Comparison of ENCODE assay signal across 8 cellular contexts in genomic region chr11:10858505-10859360, GRCh38. TPM values are rescaled to one million over a fixed set of nuclear protein-coding genes. Genes with fewer than 3 reads are reported as not detected.
A peak's percentile ranks its signal among the peaks of the same experiment; 100 is the strongest.
DNase-seq lines count a peak whose midpoint lies in the region; ATAC-seq, FAIRE-seq and TF ChIP-seq lines count a peak whose summit lies in the region.

No MANE protein-coding gene starts in this region.

- H4K20me1 ChIP-seq in K562 (replicated peaks; ENCODE audit: control insufficient read depth, insufficient read depth, low read length) = no peaks in the 10 kb centered on the region

- TF ChIP-seq EP300 in K562 (IDR thresholded peaks at IDR 0.05; ENCODE audit: low read length) = no peak

- H3K36me3 ChIP-seq in HUES64 (ENCODE audit: insufficient read depth, low read length) = peaks cover 28% of the 10 kb centered on the region
- peaks cover 24% of the 10 kb centered on the region for H3K36me3 ChIP-seq in K562 (ENCODE audit: control insufficient read depth, insufficient read depth, low read length)
- H3K36me3 ChIP-seq in iPS-15b (ENCODE audit: control insufficient read depth, insufficient read depth, low read length) = no peaks in the 10 kb centered on the region
- peaks cover 0 to 25% of the 10 kb centered on the region in 2 donors for H3K36me3 ChIP-seq in gastrocnemius medialis

- TSS peak; percentile 78 for BruUV-seq in K562 (replicated peaks; lab: Mats Ljungman, UMichigan)

- ATAC-seq in GM21447 (IDR thresholded peaks at IDR 0.05; ENCODE audit: unreplicated experiment) (peak; percentile 22), K562 (peak; percentile 59), gastrocnemius medialis (peak; percentile 51 to 52)

- FAIRE-seq in K562 (lab: Jason Lieb, UNC) = peak; percentile 26

- TF ChIP-seq RAD21 in K562 (CRISPR knock-in tag; conservative IDR thresholded peaks at IDR 0.05 in 1 of 2, IDR thresholded peaks at IDR 0.05 in 1 of 2) = no peak; a peak in 1 of 4 replicates

- TF ChIP-seq POLR2A in K562 (conservative IDR thresholded peaks at IDR 0.05) (no peak), gastrocnemius medialis (IDR thresholded peaks at IDR 0.05) (no peak)

- peak overlapping the region; percentile 93 for H2AFZ ChIP-seq in K562 (ENCODE audit: low read depth, low read length)

- peaks cover 45% of the 10 kb centered on the region for H3K79me2 ChIP-seq in K562 (ENCODE audit: control insufficient read depth, insufficient read depth, low read length)

- DNase-seq in DMS153 treated with DMSO at 0.1 percent for 48 hours (lab: John Stamatoyannopoulos, UW; ENCODE audit: unreplicated experiment) (peak; percentile 62), T follicular helper cell (ENCODE audit: low read depth) (peak; percentile 13), K562 (ENCODE audit: extremely low read depth in 1 of 4, low spot score in 3 of 4) (peak; percentile 31 to 68 (median 34)), gastrocnemius medialis (peak; percentile 37 to 53), NCI-H69 (lab: John Stamatoyannopoulos, UW) (no peak)

- H3K9me1 ChIP-seq in K562 (ENCODE audit: control insufficient read depth, insufficient read depth, low read length) = peaks cover 3% of the 10 kb centered on the region

- H3K4me3 ChIP-seq in HUES64 (ENCODE audit: low read length) (peak overlapping the region; percentile 88), K562 (peak overlapping the region; percentile 66), iPS-15b (ENCODE audit: low read depth, low read length) (peak overlapping the region; percentile 98), gastrocnemius medialis (peak overlapping the region; percentile 89 to 97 (median 94))

- peak overlapping the region; percentile 93 for H3K4me2 ChIP-seq in K562 (ENCODE audit: insufficient read depth, low read length)

- H3K4me1 ChIP-seq in HUES64 (ENCODE audit: insufficient read depth, low read length) = peaks cover 14% of the 10 kb centered on the region
- H3K4me1 ChIP-seq in K562 (replicated peaks in 1 of 2; ENCODE audit: control insufficient read depth in 2 of 2, insufficient read depth in 2 of 2, low read length in 2 of 2) = peaks cover 0 to 11% of the 10 kb centered on the region in 2 experiments; a peak in 3 of 5 replicates
- peaks cover 3% of the 10 kb centered on the region for H3K4me1 ChIP-seq in iPS-15b (ENCODE audit: control insufficient read depth, insufficient read depth, low read length)
- peaks cover 31 to 37% of the 10 kb centered on the region in 2 donors for H3K4me1 ChIP-seq in gastrocnemius medialis

- TF ChIP-seq CTCF in K562 (IDR thresholded peaks at IDR 0.05 in 2 of 3, conservative IDR thresholded peaks at IDR 0.05 in 1 of 3; ENCODE audit: insufficient read depth in 2 of 3, low read depth in 1 of 3, low read length in 3 of 3) = no peak
- no peak for TF ChIP-seq CTCF in gastrocnemius medialis (IDR thresholded peaks at IDR 0.05 in 4 of 5, conservative IDR thresholded peaks at IDR 0.05 in 1 of 5)

- WGBS in HUES64 = under 1% methylated on average over 41 of the region's 42 CpGs
- WGBS in K562 (ENCODE audit: insufficient coverage, low coverage, missing lambda C conversion rate) = under 1% methylated on average over 40 of the region's 42 CpGs

- H3K9ac ChIP-seq in HUES64 (ENCODE audit: low read depth, low read length) = peak overlapping the region; percentile 81
- H3K9ac ChIP-seq in K562 (ENCODE audit: insufficient read depth in 1 of 2, low read depth in 2 of 2, low read length in 2 of 2) = peak overlapping the region; percentile 92 to 93
- peak overlapping the region; percentile 81 for H3K9ac ChIP-seq in iPS-15b (ENCODE audit: low read depth, low read length)

- in situ Hi-C loops in K562 (cut with MboI) (no loop called here), gastrocnemius medialis (cut with MboI; ENCODE audit: low sequenced_read_pairs in 4 of 4) (loop anchor here in 3 of 4 donors (5.0 to 10.0 kb wide), 3 partner anchors 44 to 56 kb away; partner anchors contain the start of gene EIF4G2 (in 1 of the 3))

- H3K9me3 ChIP-seq in HUES64 (ENCODE audit: insufficient read depth, low read depth, low read length) = no peaks in the 10 kb centered on the region
- no peaks in the 10 kb centered on the region for H3K9me3 ChIP-seq in K562 (replicated peaks; ENCODE audit: control insufficient read depth, insufficient read depth, low read depth, low read length)
- H3K9me3 ChIP-seq in iPS-15b (ENCODE audit: control insufficient read depth, insufficient read depth, low read length) = no peaks in the 10 kb centered on the region
- no peaks in the 10 kb centered on the region for H3K9me3 ChIP-seq in gastrocnemius medialis

- intact Hi-C loops in K562 (cut with micrococcal nuclease) = loop anchor here (1.0 to 5.0 kb wide), 4 partner anchors 41 to 74 kb away; partner anchors contain the start of gene EIF4G2
- intact Hi-C loops in gastrocnemius medialis (cut with DNase I; ENCODE audit: low total_unique reads) = loop anchor here (1.0 to 10.0 kb wide), 3 partner anchors 42 to 986 kb away; partner anchors contain the start of genes EIF4G2 and USP47

- POLR2A ChIA-PET in K562 (lab: Yijun Ruan, JAX) = interaction anchor here (0.6 to 4.2 kb wide), 21 partner anchors 8 to 457 kb away, joined by 3 to 56 read pairs (median 4); partner anchors contain the start of gene EIF4G2

- CTCF ChIA-PET in K562 (lab: Yijun Ruan, JAX; ENCODE audit: low intra/inter-chr PET ratio) = no interaction called here

- peak overlapping the region; percentile 91 for H3K27ac ChIP-seq in HUES64 (ENCODE audit: low read depth, low read length)
- H3K27ac ChIP-seq in K562 (ENCODE audit: extremely low read depth, low read depth, low read length) = peak overlapping the region; percentile 89
- H3K27ac ChIP-seq in gastrocnemius medialis = peak overlapping the region; percentile 95 to 99 (median 98)

- no peaks in the 10 kb centered on the region for H3K27me3 ChIP-seq in HUES64 (ENCODE audit: insufficient read depth, low read length)
- no peaks in the 10 kb centered on the region for H3K27me3 ChIP-seq in K562 (ENCODE audit: control insufficient read depth in 2 of 2, insufficient read depth in 2 of 2, low read length in 2 of 2)
- H3K27me3 ChIP-seq in iPS-15b (ENCODE audit: control insufficient read depth, insufficient read depth, low read length) = no peaks in the 10 kb centered on the region
- no peaks in the 10 kb centered on the region for H3K27me3 ChIP-seq in gastrocnemius medialis

TF ChIP-seq in K562, 482 proteins besides CTCF, POLR2A, EP300 and RAD21 (continues in another document):
- TF ChIP-seq E2F6 (IDR thresholded peaks at IDR 0.05; ENCODE audit: borderline replicate concordance in 1 of 2, extremely low read depth in 1 of 2, insufficient read depth in 1 of 2, insufficient read length in 1 of 2, low read depth in 1 of 2, low read length in 1 of 2, poor library complexity in 1 of 2, severe bottlenecking in 1 of 2) = peak in 1 of 2 experiments; percentile 17
- TF ChIP-seq NONO (IDR thresholded peaks at IDR 0.05; ENCODE audit: low read depth in 2 of 2, low read length in 1 of 2) = no peak; a peak in 1 of 4 replicates
- TF ChIP-seq GTF2E2 (tag; IDR thresholded peaks at IDR 0.05) = peak; percentile 88

RNA-seq across cellular contexts. Expression of gene ZBED5, which starts 0.9 kb away (rescaled TPM):
- polyA plus RNA-seq in HUES64 (2013, experiment 1 of 2) = 53.6 TPM
- 62.7 TPM for polyA plus RNA-seq in HUES64 (2013, experiment 2 of 2)
- 26.1 and 84.9 TPM in 2 replicates for total RNA-seq in K562 (2011; cell fraction: chromatin; rRNA removed; ENCODE audit: low replicate concordance)
- 23.5 and 32.0 TPM in 2 replicates for total RNA-seq in K562 (2011; cell fraction: nucleolus; rRNA removed)
- 45.8 and 55.1 TPM in 2 replicates for total RNA-seq in K562 (2011; cell fraction: nucleoplasm; rRNA removed)
- total RNA-seq in K562 (2014; rRNA removed) = 12.4 and 17.3 TPM in 2 replicates
- total RNA-seq in K562 (2014; rRNA removed; fragmentation: Illumina TruSeq; extraction: Trizol) = 27.7 and 28.3 TPM in 2 replicates
- total RNA-seq in K562 (2015; rRNA removed; fragmentation: Illumina TruSeq; extraction: Trizol) = 24.6 and 28.6 TPM in 2 replicates
- 26.9 and 29.6 TPM in 2 replicates for total RNA-seq in K562 (2021)
- polyA plus RNA-seq in K562 (2011; rRNA removed) = 59.1 and 70.7 TPM in 2 replicates
- 22.8 and 36.5 TPM in 2 replicates for polyA plus RNA-seq in K562 (2011; cell fraction: cytosol; rRNA removed)
- 130 and 149 TPM in 2 replicates for polyA plus RNA-seq in K562 (2011; cell fraction: nucleus; rRNA removed)
- 20.0 and 25.3 TPM in 2 replicates for polyA plus RNA-seq in K562 (2012)
- polyA plus RNA-seq in K562 (2014; fragmentation: Illumina TruSeq; extraction: Trizol) = 23.3 and 25.7 TPM in 2 replicates
- polyA plus RNA-seq in K562 (2014; fragmentation: Nextera tagmentation; extraction: Ambion mirVana) = 10 to 100 TPM; 21.3 to 25.1 TPM
- 26.8 and 30.1 TPM in 2 replicates for polyA plus RNA-seq in K562 (2014; rRNA removed)
- 64.4 and 67.8 TPM in 2 replicates for polyA minus RNA-seq in K562 (2011; rRNA and poly(A)+ RNA removed)
- polyA minus RNA-seq in K562 (2011; cell fraction: cytosol; rRNA and poly(A)+ RNA removed) = 22.4 and 27.6 TPM in 2 replicates
- polyA minus RNA-seq in K562 (2011; cell fraction: nucleus; rRNA and poly(A)+ RNA removed) = 46.0 and 95.5 TPM in 2 replicates
- 10 to 100 TPM; 11.3 to 36.3 (median 18.5) TPM for total RNA-seq in gastrocnemius medialis

RNA-seq across cellular contexts. Expression of gene EIF4G2, which starts 50.0 kb away (rescaled TPM):
- 772 TPM for polyA plus RNA-seq in HUES64 (2013, experiment 1 of 2)
- 725 TPM for polyA plus RNA-seq in HUES64 (2013, experiment 2 of 2)
- total RNA-seq in K562 (2011; cell fraction: chromatin; rRNA removed; ENCODE audit: low replicate concordance) = 653 and 1,130 TPM in 2 replicates
- total RNA-seq in K562 (2011; cell fraction: nucleolus; rRNA removed) = 356 and 378 TPM in 2 replicates
- 459 and 505 TPM in 2 replicates for total RNA-seq in K562 (2011; cell fraction: nucleoplasm; rRNA removed)
- total RNA-seq in K562 (2014; rRNA removed) (428 and 733 TPM in 2 replicates), K562 (2014; rRNA removed; fragmentation: Illumina TruSeq; extraction: Trizol) (481 and 499 TPM in 2 replicates), K562 (2015; rRNA removed; fragmentation: Illumina TruSeq; extraction: Trizol) (719 and 734 TPM in 2 replicates), K562 (2021) (790 and 801 TPM in 2 replicates), gastrocnemius medialis (100 to 1,000 TPM; 397 to 521 (median 465) TPM)
- polyA plus RNA-seq in K562 (2011; rRNA removed) (449 and 646 TPM in 2 replicates), K562 (2014; fragmentation: Illumina TruSeq; extraction: Trizol) (663 and 762 TPM in 2 replicates), K562 (2014; fragmentation: Nextera tagmentation; extraction: Ambion mirVana) (100 to 1,000 TPM; 206 to 683 TPM), K562 (2014; rRNA removed) (351 and 385 TPM in 2 replicates)
- 153 and 186 TPM in 2 replicates for polyA plus RNA-seq in K562 (2011; cell fraction: cytosol; rRNA removed)
- 421 and 579 TPM in 2 replicates for polyA plus RNA-seq in K562 (2011; cell fraction: nucleus; rRNA removed)
- polyA plus RNA-seq in K562 (2012) = 338 and 520 TPM in 2 replicates
- polyA minus RNA-seq in K562 (2011; rRNA and poly(A)+ RNA removed) = 865 and 1,047 TPM in 2 replicates
- polyA minus RNA-seq in K562 (2011; cell fraction: cytosol; rRNA and poly(A)+ RNA removed) = 467 and 888 TPM in 2 replicates
- polyA minus RNA-seq in K562 (2011; cell fraction: nucleus; rRNA and poly(A)+ RNA removed) = 266 and 377 TPM in 2 replicates
